In the genomic region with DNA sequence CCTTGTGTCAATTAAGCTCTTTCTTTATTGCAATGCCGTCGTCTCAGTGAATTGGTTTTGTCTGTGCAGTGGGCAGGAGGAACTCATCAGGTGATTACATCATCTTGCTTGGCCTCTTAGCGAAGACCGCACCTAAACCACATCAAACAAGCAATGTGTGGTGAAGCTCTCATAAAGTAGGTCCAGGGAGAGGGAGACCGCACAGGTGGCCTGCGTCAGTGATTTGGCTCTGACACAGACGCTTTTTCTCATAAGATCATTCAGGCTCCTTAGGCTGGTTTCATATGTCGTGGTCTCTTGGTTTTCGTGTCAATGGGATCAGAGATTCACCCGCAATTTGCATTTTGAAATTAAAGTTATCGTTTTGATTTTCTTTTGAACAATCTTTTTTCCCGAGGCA, we compare ENCODE assay signal across 12 cellular contexts. TPM values are rescaled to one million over a fixed set of nuclear protein-coding genes. Genes with fewer than 3 reads are reported as not detected.
DNase-seq lines count a peak whose midpoint lies in the region; ATAC-seq and TF ChIP-seq lines count a peak whose summit lies in the region.
"Had no signal": no experiment of that assay in that cellular context is flagged by ENCODE, and none has a peak within 500 bp of the region (broad histone marks: within the 10 kb centered on the region; RNA-seq: fewer than 3 reads in every experiment).

No MANE protein-coding gene starts in this region.

- H3K9me3 Mint-ChIP-seq in activated CD4-positive, alpha-beta T cell treated with anti-CD3 and anti-CD28 coated beads for 36 hours (ENCODE audit: low read depth), result no peaks in the 10 kb centered on the region
- H3K9me3 Mint-ChIP-seq: natural killer cell; T-helper 1 cell treated with Interleukin-12 subunit alpha and Interleukin-12 subunit beta and Interleukin-4 antibody, amounts not matched to agents 30 μg/mL and 1 μg/mL, for 36 hours had no signal

- no peak overlapping the region for H3K4me3 Mint-ChIP-seq in activated CD4-positive, alpha-beta T cell treated with anti-CD3 and anti-CD28 coated beads for 36 hours
- H3K4me3 Mint-ChIP-seq: natural killer cell; T-helper 1 cell treated with Interleukin-12 subunit alpha and Interleukin-12 subunit beta and Interleukin-4 antibody, amounts not matched to agents 30 μg/mL and 1 μg/mL, for 36 hours had no signal

- H3K4me1 Mint-ChIP-seq in activated CD4-positive, alpha-beta T cell treated with anti-CD3 and anti-CD28 coated beads for 36 hours, result peaks cover 9% of the 10 kb centered on the region

- peak; percentile 60 for DNase-seq in activated CD4-positive, alpha-beta T cell treated with anti-CD3 and anti-CD28 coated beads for 36 hours
- no peak for DNase-seq in activated CD4-positive, alpha-beta T cell treated with anti-CD3 and anti-CD28 coated beads for 1 hour
- DNase-seq in OCI-LY7 (ENCODE audit: low spot score) (peak; percentile 34), caudate nucleus (lab: John Stamatoyannopoulos, UW) (no peak), putamen (ENCODE audit: low spot score) (no peak)
- DNase-seq in activated effector memory CD4-positive, alpha-beta T cell treated with anti-CD3 and anti-CD28 coated beads, Interleukin-2, amount 50 U/mL, for 16 hours, result peak; percentile 68
- DNase-seq in stimulated activated CD8-positive, alpha-beta memory T cell treated with anti-CD3 and anti-CD28 coated beads, Interleukin-2, amount 100 ng/mL, for 48 hours (ENCODE audit: low read depth in 2 of 2), result peak; percentile 2 to 7
- DNase-seq: GF-D8, natural killer cell, tibial artery had no signal

- POLR2A ChIA-PET in activated CD4-positive, alpha-beta T cell treated with anti-CD3 and anti-CD28 coated beads for 36 hours (lab: Charles Lee), result no interaction called here
- POLR2A ChIA-PET in OCI-LY7 (lab: Charles Lee), result interaction anchor here (0.7 kb wide), 2 partner anchors 16 to 65 kb away, joined by 3 read pairs; no protein-coding TSS in a partner anchor

- H3K36me3 Mint-ChIP-seq in activated CD4-positive, alpha-beta T cell treated with anti-CD3 and anti-CD28 coated beads for 36 hours (ENCODE audit: low read depth), result no peaks in the 10 kb centered on the region
- H3K36me3 Mint-ChIP-seq: natural killer cell had no signal

- peaks cover 4% of the 10 kb centered on the region for H3K27me3 Mint-ChIP-seq in activated CD4-positive, alpha-beta T cell treated with anti-CD3 and anti-CD28 coated beads for 36 hours

- H3K79me2 ChIP-seq in OCI-LY7 (ENCODE audit: insufficient read depth, low read depth, low read length), result no peaks in the 10 kb centered on the region

- no peak overlapping the region for H2AFZ ChIP-seq in OCI-LY7 (ENCODE audit: low read length)

- H3K36me3 ChIP-seq in OCI-LY7 (ENCODE audit: insufficient read depth, low read length), result no peaks in the 10 kb centered on the region
- H3K36me3 ChIP-seq: tibial artery had no signal

- TF ChIP-seq CTCF in OCI-LY7 (conservative IDR thresholded peaks at IDR 0.05; ENCODE audit: low read length), result no peak

- H3K27ac Mint-ChIP-seq in activated CD4-positive, alpha-beta T cell treated with anti-CD3 and anti-CD28 coated beads for 36 hours, result no peak overlapping the region
- H3K27ac Mint-ChIP-seq: natural killer cell; T-helper 1 cell treated with Interleukin-12 subunit alpha and Interleukin-12 subunit beta and Interleukin-4 antibody, amounts not matched to agents 30 μg/mL and 1 μg/mL, for 36 hours had no signal

- H3K27ac ChIP-seq in OCI-LY7 (ENCODE audit: low read depth, low read length, poor library complexity, severe bottlenecking), result no peak overlapping the region
- H3K27ac ChIP-seq in caudate nucleus (ENCODE audit: low read depth, low read length), result no peak overlapping the region
- H3K27ac ChIP-seq: tibial artery had no signal

- no peaks in the 10 kb centered on the region for H4K20me1 ChIP-seq in OCI-LY7 (ENCODE audit: insufficient read depth, low read length)

- H3K9me3 ChIP-seq in OCI-LY7 (ENCODE audit: low read length), result no peaks in the 10 kb centered on the region
- H3K9me3 ChIP-seq: tibial artery had no signal

- BruUV-seq in OCI-LY7 (replicated peaks; lab: Mats Ljungman, UMichigan), result no TSS peak

- H3K4me2 ChIP-seq in OCI-LY7 (ENCODE audit: low read length), result no peak overlapping the region

- ATAC-seq in activated CD4-positive, alpha-beta T cell treated with anti-CD3 and anti-CD28 coated beads for 36 hours, result peak; percentile 64
- ATAC-seq in HG03280 (IDR thresholded peaks at IDR 0.05; ENCODE audit: unreplicated experiment), result no peak

- CTCF ChIA-PET in activated CD4-positive, alpha-beta T cell treated with anti-CD3 and anti-CD28 coated beads for 36 hours (lab: Charles Lee), result interaction anchor here (0.5 kb wide), 1 partner anchor 37 kb away, joined by 3 read pairs; no protein-coding TSS in a partner anchor
- CTCF ChIA-PET in OCI-LY7 (lab: Charles Lee; ENCODE audit: unreplicated experiment), result no interaction called here

- intact Hi-C loops in activated CD4-positive, alpha-beta T cell treated with anti-CD3 and anti-CD28 coated beads for 36 hours (cut with DNase I, micrococcal nuclease), result no loop called here
- intact Hi-C loops in OCI-LY7 (cut with micrococcal nuclease; ENCODE audit: unreplicated experiment), result no loop called here

- H3K4me3 ChIP-seq in OCI-LY7 (ENCODE audit: low read depth, low read length, poor library complexity, severe bottlenecking), result no peak overlapping the region
- H3K4me3 ChIP-seq: tibial artery had no signal

- H3K9me2 ChIP-seq in OCI-LY7 (ENCODE audit: insufficient read depth, low read length), result no peaks in the 10 kb centered on the region

- no peaks in the 10 kb centered on the region for H3K4me1 ChIP-seq in OCI-LY7 (ENCODE audit: insufficient read depth, low read length, poor library complexity, severe bottlenecking)
- H3K4me1 ChIP-seq: tibial artery had no signal

RNA-seq across cellular contexts. Expression of a gene that starts 6.7 kb away (rescaled TPM):
- 10 to 100 TPM; 28.9 to 30.2 TPM for total RNA-seq in activated CD4-positive, alpha-beta T cell treated with anti-CD3 and anti-CD28 coated beads for 36 hours
- 2.7 and 4.1 TPM in 2 replicates for total RNA-seq in OCI-LY7 (2014; rRNA removed; shearing (Covaris generic))
- total RNA-seq in OCI-LY7 (2022), result 4.2 and 8.0 TPM in 2 replicates

Comparison
In these comparisons a context has a peak if more than half of its experiments do, and no peak if none do; other contexts are left out.
1. DNase-seq: peak in activated CD4-positive, alpha-beta T cell treated with anti-CD3 and anti-CD28 coated beads for 36 hours (single experiment), OCI-LY7 (single experiment), activated effector memory CD4-positive, alpha-beta T cell treated with anti-CD3 and anti-CD28 coated beads, Interleukin-2, amount 50 U/mL, for 16 hours (single experiment) and stimulated activated CD8-positive, alpha-beta memory T cell treated with anti-CD3 and anti-CD28 coated beads, Interleukin-2, amount 100 ng/mL, for 48 hours (2 of 2); none in activated CD4-positive, alpha-beta T cell treated with anti-CD3 and anti-CD28 coated beads for 1 hour (single experiment), caudate nucleus (0 of 61) and putamen (single experiment).